ENCODE assay signal across 7 cellular contexts in genomic region chr16:2428051-2428786, GRCh38. TPM values are rescaled to one million over a fixed set of nuclear protein-coding genes. Genes with fewer than 3 reads are reported as not detected.
DNase-seq lines count a peak whose midpoint lies in the region; ATAC-seq and TF ChIP-seq lines count a peak whose summit lies in the region.

No MANE protein-coding gene starts in this region.

- no peaks in the 10 kb centered on the region for H3K9me3 ChIP-seq in effector memory CD4-positive, alpha-beta T cell (ENCODE audit: control insufficient read depth, low read length)
- H3K9me3 ChIP-seq in mononuclear cell (ENCODE audit: low read depth, low read length) = no peaks in the 10 kb centered on the region
- no peaks in the 10 kb centered on the region for H3K9me3 ChIP-seq in uterus

- intact Hi-C loops in uterus (cut with DNase I; ENCODE audit: low total_unique reads) = no loop called here

- TF ChIP-seq CTCF in GM10266 (IDR thresholded peaks at IDR 0.05; ENCODE audit: control insufficient read depth, insufficient read depth, low read depth, missing control alignments) (peak; percentile 56), uterus (IDR thresholded peaks at IDR 0.05) (peak in 3 of 4 experiments; percentile 21 to 29 (median 27))

- DNase-seq in GM10266 (ENCODE audit: extremely low spot score) (peak; percentile 62), SHP77 treated with DMSO at 0.1 percent for 48 hours (lab: John Stamatoyannopoulos, UW) (peak; percentile 10), uterus (peak; percentile 39 to 44)
- no peak for DNase-seq in effector memory CD4-positive, alpha-beta T cell

- H3K4me3 ChIP-seq in effector memory CD4-positive, alpha-beta T cell (ENCODE audit: insufficient read depth, low read depth, low read length, poor library complexity, severe bottlenecking) = peak overlapping the region; percentile 85
- H3K4me3 ChIP-seq in mononuclear cell (ENCODE audit: low read length) (peak overlapping the region; percentile 79), uterus (peak overlapping the region; percentile 46 to 74)

- TF ChIP-seq POLR2A in uterus (IDR thresholded peaks at IDR 0.05) = no peak

- no peaks in the 10 kb centered on the region for H3K27me3 ChIP-seq in effector memory CD4-positive, alpha-beta T cell (replicated peaks; ENCODE audit: control insufficient read depth, insufficient read depth, low read length, poor library complexity, severe bottlenecking)
- H3K27me3 ChIP-seq in mononuclear cell (ENCODE audit: insufficient read depth, low read length) (no peaks in the 10 kb centered on the region), uterus (no peaks in the 10 kb centered on the region)

- ATAC-seq in HG02642 (IDR thresholded peaks at IDR 0.05; ENCODE audit: poor library complexity, unreplicated experiment) (peak; percentile 6), GM18861 (IDR thresholded peaks at IDR 0.05; ENCODE audit: unreplicated experiment) (no peak)

- peak overlapping the region; percentile 42 for H3K27ac ChIP-seq in effector memory CD4-positive, alpha-beta T cell (ENCODE audit: insufficient read depth, low read length, poor library complexity, severe bottlenecking)
- peak overlapping the region; percentile 30 to 83 for H3K27ac ChIP-seq in uterus

- peaks cover 9% of the 10 kb centered on the region for H3K4me1 ChIP-seq in effector memory CD4-positive, alpha-beta T cell (ENCODE audit: control insufficient read depth, insufficient read depth, low read length, poor library complexity, severe bottlenecking)
- H3K4me1 ChIP-seq in mononuclear cell (ENCODE audit: insufficient read depth, low read length) (peaks cover 25% of the 10 kb centered on the region), uterus (peaks cover 6 to 9% of the 10 kb centered on the region in 2 donors)

- H3K36me3 ChIP-seq in effector memory CD4-positive, alpha-beta T cell (ENCODE audit: control insufficient read depth, insufficient read depth, low read length) = no peaks in the 10 kb centered on the region
- H3K36me3 ChIP-seq in uterus = no peaks in the 10 kb centered on the region

RNA-seq across cellular contexts. Expression of gene CCNF, which starts 1.0 kb away (rescaled TPM):
- total RNA-seq in mononuclear cell (1.2 TPM), uterus (10 to 100 TPM in 1 of 4 donors, 1 to 10 TPM in 1, under 1 TPM in 1, not detected in 1; under 0.01 to 11.8 (median 1.9) TPM)

RNA-seq across cellular contexts. Expression of gene TEDC2, which starts 31.7 kb away (rescaled TPM):
- not detected for total RNA-seq in mononuclear cell
- total RNA-seq in uterus = 1 to 10 TPM in 2 of 4 donors, not detected in 2; 1.8 to 7.0 TPM

RNA-seq across cellular contexts. Expression of gene NTN3, which starts 42.9 kb away (rescaled TPM):
- total RNA-seq in mononuclear cell (not detected), uterus (10 to 100 TPM in 1 of 4 donors, 1 to 10 TPM in 1, not detected in 2; 1.3 to 15.5 TPM)

RNA-seq across cellular contexts. Expression of gene TBC1D24, which starts 46.7 kb away (rescaled TPM):
- total RNA-seq in mononuclear cell = 2.1 TPM
- 10 to 100 TPM in 1 of 4 donors, 1 to 10 TPM in 2, under 1 TPM in 1; 0.59 to 21.6 (median 4.6) TPM for total RNA-seq in uterus

Comparison
In these comparisons a context has a peak if more than half of its experiments do, and no peak if none do; other contexts are left out.
1. DNase-seq: peak in GM10266 (single experiment), SHP77 treated with DMSO at 0.1 percent for 48 hours (single experiment) and uterus (2 of 2); none in effector memory CD4-positive, alpha-beta T cell (0 of 3).
2. Peak in every context shown above with its lines, with median percentiles within 50 percentile points of each other: H3K4me3 ChIP-seq.